19 cellular contexts compared by ENCODE assay signal in genomic region chr13:73732350-73732749, GRCh38.
A peak's percentile ranks its signal among the peaks of the same experiment; 100 is the strongest.
DNase-seq lines count a peak whose midpoint lies in the region; ATAC-seq, FAIRE-seq and TF ChIP-seq lines count a peak whose summit lies in the region.
"Had no signal": no experiment of that assay in that cellular context is flagged by ENCODE, and none has a peak within 500 bp of the region (broad histone marks: within the 10 kb centered on the region; RNA-seq: fewer than 3 reads in every experiment).

No MANE protein-coding gene starts in this region.

- no peak overlapping the region for H3K4me2 ChIP-seq in IMR-90 (ENCODE audit: low read depth, low read length)
- no peak overlapping the region for H3K4me2 ChIP-seq in H1 (ENCODE audit: insufficient read depth in 1 of 2, low read depth in 2 of 2, low read length in 2 of 2)
- H3K4me2 ChIP-seq in neural progenitor cell, result no peak overlapping the region

- TF ChIP-seq CTCF in IMR-90 (conservative IDR thresholded peaks at IDR 0.05; ENCODE audit: low read depth, low read length) (no peak), H1 (IDR thresholded peaks at IDR 0.05; ENCODE audit: control extremely low read depth in 1 of 3, insufficient read depth in 1 of 3, low read depth in 1 of 3, low read length in 3 of 3) (no peak), neural progenitor cell (IDR thresholded peaks at IDR 0.05) (no peak)

- dilution Hi-C loops in IMR-90 (cut with HindIII; ENCODE audit: low sequenced_read_pairs, unreplicated experiment), result no loop called here

- H4K5ac ChIP-seq in IMR-90 (ENCODE audit: low read depth, low read length), result no peak overlapping the region
- no peak overlapping the region for H4K5ac ChIP-seq in H1 (ENCODE audit: insufficient read length, low read depth, low read length)

- intact Hi-C loops in CD4-positive, alpha-beta memory T cell (cut with micrococcal nuclease), result no loop called here
- intact Hi-C loops in IMR-90 (cut with micrococcal nuclease), result no loop called here
- intact Hi-C loops in activated CD4-positive, alpha-beta T cell treated with anti-CD3 and anti-CD28 coated beads, Interleukin-2, amount 10 ng/mL, durations not matched to agents 24 days and 14 days (cut with micrococcal nuclease), result no loop called here

- no peak for TF ChIP-seq POLR2A in IMR-90 (IDR thresholded peaks at IDR 0.05; ENCODE audit: low read depth, low read length)
- TF ChIP-seq POLR2A in H1 (IDR thresholded peaks at IDR 0.05; ENCODE audit: control extremely low read depth in 1 of 2, low read depth in 2 of 2, low read length in 2 of 2), result no peak

- no peaks in the 10 kb centered on the region for H3K27me3 ChIP-seq in CD4-positive, alpha-beta memory T cell (ENCODE audit: insufficient read depth, low read length)
- H3K27me3 ChIP-seq in IMR-90 (ENCODE audit: control insufficient read depth, insufficient read depth, low read length) (no peaks in the 10 kb centered on the region), H1 (replicated peaks in 1 of 4; ENCODE audit: control insufficient read depth in 3 of 4, extremely low read depth in 1 of 4, insufficient read depth in 3 of 4, low read length in 3 of 4) (no peaks in the 10 kb centered on the region; a peak in 1 of 7 replicates), neural progenitor cell (no peaks in the 10 kb centered on the region)

- no peaks in the 10 kb centered on the region for H3K36me3 ChIP-seq in CD4-positive, alpha-beta memory T cell (ENCODE audit: insufficient read depth, low read length)
- H3K36me3 ChIP-seq in IMR-90 (ENCODE audit: control insufficient read depth, insufficient read depth, low read length) (no peaks in the 10 kb centered on the region; the same call in 1 of the 2 replicates), H1 (ENCODE audit: control insufficient read depth in 2 of 4, insufficient read depth in 4 of 4, low read length in 3 of 4) (no peaks in the 10 kb centered on the region), neural progenitor cell (no peaks in the 10 kb centered on the region)

- H4K8ac ChIP-seq in IMR-90 (ENCODE audit: low read depth in 2 of 2, low read length in 2 of 2), result no peak overlapping the region
- H4K8ac ChIP-seq in H1 (ENCODE audit: extremely low read depth, insufficient read depth, low read length), result no peak overlapping the region; the same call in 1 of the 2 replicates

- H3K36me3 Mint-ChIP-seq in CD4-positive, alpha-beta memory T cell, result peaks cover 41 to 54% of the 10 kb centered on the region in 2 donors
- H3K36me3 Mint-ChIP-seq in neural progenitor cell, result no peaks in the 10 kb centered on the region
- H3K36me3 Mint-ChIP-seq in activated CD4-positive, alpha-beta T cell treated with anti-CD3 and anti-CD28 coated beads, Interleukin-2, amount 10 ng/mL, durations not matched to agents 24 days and 14 days (ENCODE audit: low read depth), result peaks cover 13% of the 10 kb centered on the region

- POLR2A ChIA-PET in CD4-positive, alpha-beta memory T cell (lab: Charles Lee; ENCODE audit: partially characterized antibody), result no interaction called here
- POLR2A ChIA-PET in IMR-90 (lab: Charles Lee; ENCODE audit: unreplicated experiment), result no interaction called here
- POLR2A ChIA-PET in H1 (lab: Charles Lee; ENCODE audit: partially characterized antibody), result interaction anchor here (1.6 kb wide), 1 partner anchor 9 kb away, joined by 4 read pairs; no protein-coding TSS in a partner anchor

- H3F3A ChIP-seq in neural progenitor cell (ENCODE audit: low read depth), result no peaks in the 10 kb centered on the region

- H3K27ac Mint-ChIP-seq in CD4-positive, alpha-beta memory T cell, result peak overlapping the region in 6 of 7 donors; percentile 25 to 94 (median 60)
- peak overlapping the region; percentile 4 for H3K27ac Mint-ChIP-seq in neural progenitor cell
- H3K27ac Mint-ChIP-seq in activated CD4-positive, alpha-beta T cell treated with anti-CD3 and anti-CD28 coated beads, Interleukin-2, amount 10 ng/mL, durations not matched to agents 24 days and 14 days, result no peak overlapping the region

- H2BK12ac ChIP-seq in H1 (ENCODE audit: low read depth, low read length), result peak overlapping the region; percentile 75; the same call in 1 of the 2 replicates

- no peaks in the 10 kb centered on the region for H3K4me1 ChIP-seq in CD4-positive, alpha-beta memory T cell (ENCODE audit: insufficient read depth, low read length)
- H3K4me1 ChIP-seq in IMR-90 (ENCODE audit: control insufficient read depth, insufficient read depth, low read length), result peaks cover 4% of the 10 kb centered on the region; the same call in 1 of the 2 replicates
- peaks cover 0 to 9% (median 1%) of the 10 kb centered on the region in 4 experiments; a peak in 2 of 7 replicates for H3K4me1 ChIP-seq in H1 (replicated peaks in 1 of 4; ENCODE audit: control insufficient read depth in 3 of 4, insufficient read depth in 4 of 4, low read length in 3 of 4)
- H3K4me1 ChIP-seq in neural progenitor cell, result peaks cover 8% of the 10 kb centered on the region

- DNase-seq in CD4-positive, alpha-beta memory T cell, result no peak
- DNase-seq in IMR-90, result no peak
- DNase-seq in H1 (ENCODE audit: low read depth in 1 of 2, low spot score in 2 of 2), result no peak
- DNase-seq in neural progenitor cell (ENCODE audit: low spot score), result no peak
- DNase-seq in NCI-H748 treated with DMSO at 0.1 percent for 48 hours (lab: John Stamatoyannopoulos, UW), result no peak
- no peak for DNase-seq in activated CD4-positive, alpha-beta T cell treated with anti-CD3 and anti-CD28 coated beads, Interleukin-2, amount 10 ng/mL, durations not matched to agents 24 days and 14 days
- DNase-seq: C1 segment of cervical spinal cord, KBM-7, MM.1S, NCI-H2029, NCI-H446, NCI-H526, SHP77 had no signal

- H2AK5ac ChIP-seq in IMR-90 (ENCODE audit: low read depth, low read length) (no peak overlapping the region), H1 (ENCODE audit: low read depth, low read length) (no peak overlapping the region)

- H3K23ac ChIP-seq in IMR-90 (ENCODE audit: low read depth, low read length) (no peak overlapping the region), H1 (ENCODE audit: insufficient read length) (no peak overlapping the region)

- no peak overlapping the region for H3K18ac ChIP-seq in IMR-90 (ENCODE audit: low read depth, low read length)
- no peak overlapping the region for H3K18ac ChIP-seq in H1 (ENCODE audit: extremely low read depth, low read length)

- H3K4ac ChIP-seq in IMR-90 (ENCODE audit: low read depth, low read length) (no peak overlapping the region), H1 (replicated peaks; ENCODE audit: insufficient read length, low read depth, low read length) (no peak overlapping the region)

- H3K9ac ChIP-seq in IMR-90 (ENCODE audit: low read depth, low read length) (no peak overlapping the region), H1 (replicated peaks in 1 of 4; ENCODE audit: extremely low read depth in 1 of 4, low read depth in 3 of 4, low read length in 3 of 4) (no peak overlapping the region), neural progenitor cell (no peak overlapping the region)

- no peak overlapping the region for H3K27ac ChIP-seq in CD4-positive, alpha-beta memory T cell (ENCODE audit: low read depth, low read length)
- H3K27ac ChIP-seq in IMR-90 (ENCODE audit: insufficient read depth, low read length), result no peak overlapping the region
- no peak overlapping the region for H3K27ac ChIP-seq in H1 (ENCODE audit: low read depth, low read length)
- H3K27ac ChIP-seq in neural progenitor cell, result no peak overlapping the region
- H3K27ac ChIP-seq: RWPE1 had no signal

- no peaks in the 10 kb centered on the region for H3K23me2 ChIP-seq in H1 (ENCODE audit: low read depth, low read length)

- H3K9me3 ChIP-seq in CD4-positive, alpha-beta memory T cell (ENCODE audit: control insufficient read depth in 1 of 2, low read length in 2 of 2), result no peaks in the 10 kb centered on the region
- H3K9me3 ChIP-seq in IMR-90 (ENCODE audit: control insufficient read depth, insufficient read depth, low read length), result no peaks in the 10 kb centered on the region
- no peaks in the 10 kb centered on the region for H3K9me3 ChIP-seq in H1 (ENCODE audit: insufficient read depth in 2 of 2, low read depth in 1 of 2, low read length in 1 of 2)
- no peaks in the 10 kb centered on the region for H3K9me3 ChIP-seq in neural progenitor cell (ENCODE audit: low read depth)

- H3K79me2 ChIP-seq in H1 (ENCODE audit: control insufficient read depth in 1 of 2, insufficient read depth in 2 of 2, low read length in 2 of 2) (no peaks in the 10 kb centered on the region), neural progenitor cell (ENCODE audit: low read depth) (no peaks in the 10 kb centered on the region)

- H3K79me1 ChIP-seq in IMR-90 (ENCODE audit: low read depth in 1 of 2, low read length in 2 of 2) (peaks cover 2 to 10% of the 10 kb centered on the region in 2 experiments; a peak in 2 of 4 replicates), H1 (ENCODE audit: low read depth, low read length) (no peaks in the 10 kb centered on the region)

- no peak for TF ChIP-seq RAD21 in IMR-90 (IDR thresholded peaks at IDR 0.05; ENCODE audit: low read length)
- TF ChIP-seq RAD21 in H1 (IDR thresholded peaks at IDR 0.05 in 1 of 2, conservative IDR thresholded peaks at IDR 0.05 in 1 of 2; ENCODE audit: low read depth in 2 of 2, low read length in 2 of 2), result no peak

- no peaks in the 10 kb centered on the region for H4K20me1 ChIP-seq in IMR-90 (ENCODE audit: insufficient read depth, low read length)
- no peaks in the 10 kb centered on the region for H4K20me1 ChIP-seq in H1 (replicated peaks in 1 of 2; ENCODE audit: control insufficient read depth in 1 of 2, insufficient read depth in 2 of 2, low read length in 2 of 2)
- H4K20me1 ChIP-seq in neural progenitor cell (ENCODE audit: low read depth), result no peaks in the 10 kb centered on the region

- 100% methylated on average over 1 of the region's 2 CpGs; no CpG with 5 or more reads in 1 of the 2 experiments for WGBS in IMR-90 (ENCODE audit: extremely low coverage in 2 of 2, insufficient read length in 1 of 2), 2 experiments
- 95% methylated on average over 2 of the region's 2 CpGs; no CpG with 5 or more reads in 1 of the 2 experiments for WGBS in H1 (ENCODE audit: extremely low coverage in 1 of 2, insufficient coverage in 1 of 2, insufficient read length in 1 of 2, insufficient replicate concordance in 2 of 2, low coverage in 1 of 2, low lambda C conversion rate in 2 of 2, missing lambda C conversion rate in 1 of 2), 2 experiments

- H3K9me3 Mint-ChIP-seq in CD4-positive, alpha-beta memory T cell, result no peaks in the 10 kb centered on the region
- no peaks in the 10 kb centered on the region for H3K9me3 Mint-ChIP-seq in neural progenitor cell
- H3K9me3 Mint-ChIP-seq in activated CD4-positive, alpha-beta T cell treated with anti-CD3 and anti-CD28 coated beads, Interleukin-2, amount 10 ng/mL, durations not matched to agents 24 days and 14 days, result no peaks in the 10 kb centered on the region

- CTCF ChIA-PET in CD4-positive, alpha-beta memory T cell (lab: Charles Lee; ENCODE audit: partially characterized antibody), result interaction anchor here (1.6 kb wide), 1 partner anchor 9 kb away, joined by 7 read pairs; no protein-coding TSS in a partner anchor
- CTCF ChIA-PET in IMR-90 (lab: Yijun Ruan, JAX) (interaction anchor here (0.6 to 2.7 kb wide), 2 partner anchors 9 to 1207 kb away, joined by 3 to 14 read pairs; no protein-coding TSS in a partner anchor), H1 (lab: Charles Lee; ENCODE audit: partially characterized antibody) (interaction anchor here (0.6 to 1.2 kb wide), 3 partner anchors 9 to 278 kb away, joined by 3 to 4 read pairs (median 4); no protein-coding TSS in a partner anchor)

- no peak overlapping the region for H3K56ac ChIP-seq in IMR-90 (ENCODE audit: extremely low read depth, insufficient read depth, low read length)
- no peak overlapping the region for H3K56ac ChIP-seq in H1 (replicated peaks; ENCODE audit: insufficient read length, low read depth, low read length)

- H2AK9ac ChIP-seq in IMR-90 (replicated peaks; ENCODE audit: low read depth, low read length, poor library complexity), result no peak overlapping the region

- H3K4me3 Mint-ChIP-seq in CD4-positive, alpha-beta memory T cell, result no peak overlapping the region
- H3K4me3 Mint-ChIP-seq in neural progenitor cell, result no peak overlapping the region
- H3K4me3 Mint-ChIP-seq in activated CD4-positive, alpha-beta T cell treated with anti-CD3 and anti-CD28 coated beads, Interleukin-2, amount 10 ng/mL, durations not matched to agents 24 days and 14 days, result no peak overlapping the region

- peaks cover 33 to 46% (median 43%) of the 10 kb centered on the region in 4 donors for H3K4me1 Mint-ChIP-seq in CD4-positive, alpha-beta memory T cell
- H3K4me1 Mint-ChIP-seq in neural progenitor cell, result peaks cover 10% of the 10 kb centered on the region
- H3K4me1 Mint-ChIP-seq in activated CD4-positive, alpha-beta T cell treated with anti-CD3 and anti-CD28 coated beads, Interleukin-2, amount 10 ng/mL, durations not matched to agents 24 days and 14 days, result no peaks in the 10 kb centered on the region

- no peak overlapping the region for H2AFZ ChIP-seq in IMR-90 (replicated peaks; ENCODE audit: low read length, poor library complexity)
- no peak overlapping the region for H2AFZ ChIP-seq in H1 (ENCODE audit: low read length)
- H2AFZ ChIP-seq in neural progenitor cell (replicated peaks), result no peak overlapping the region

- in situ Hi-C loops in IMR-90 (cut with MboI; ENCODE audit: low sequenced_read_pairs), result no loop called here

- BruUV-seq in IMR-90 (replicated peaks; lab: Mats Ljungman, UMichigan), result no TSS peak

- H4K91ac ChIP-seq in IMR-90 (ENCODE audit: insufficient read depth, low read depth, low read length) (no peak overlapping the region), H1 (replicated peaks; ENCODE audit: insufficient read length, low read length) (no peak overlapping the region)

- peak overlapping the region; percentile 26; the same call in 1 of the 3 replicates for H2BK15ac ChIP-seq in IMR-90 (ENCODE audit: low read depth, low read length)
- H2BK15ac ChIP-seq in H1 (ENCODE audit: low read length), result no peak overlapping the region

- no peak overlapping the region for H3K4me3 ChIP-seq in CD4-positive, alpha-beta memory T cell (ENCODE audit: low read length in 2 of 2)
- no peak overlapping the region for H3K4me3 ChIP-seq in IMR-90 (ENCODE audit: insufficient read depth, low read depth, low read length)
- H3K4me3 ChIP-seq in H1 (ENCODE audit: extremely low read depth in 1 of 4, insufficient read depth in 2 of 4, low read depth in 3 of 4, low read length in 4 of 4), result no peak overlapping the region
- H3K4me3 ChIP-seq in neural progenitor cell, result no peak overlapping the region

- no peaks in the 10 kb centered on the region for H3K27me3 Mint-ChIP-seq in CD4-positive, alpha-beta memory T cell
- H3K27me3 Mint-ChIP-seq in neural progenitor cell (ENCODE audit: insufficient read depth, low read depth), result no peaks in the 10 kb centered on the region
- no peaks in the 10 kb centered on the region for H3K27me3 Mint-ChIP-seq in activated CD4-positive, alpha-beta T cell treated with anti-CD3 and anti-CD28 coated beads, Interleukin-2, amount 10 ng/mL, durations not matched to agents 24 days and 14 days

- H2BK20ac ChIP-seq in IMR-90 (ENCODE audit: low read depth, low read length) (no peak overlapping the region), H1 (ENCODE audit: low read length) (no peak overlapping the region)

- H3K14ac ChIP-seq in IMR-90 (replicated peaks; ENCODE audit: low read depth, low read length), result no peak overlapping the region
- H3K14ac ChIP-seq in H1 (ENCODE audit: insufficient read length), result no peak overlapping the region

- H3K9me1 ChIP-seq in IMR-90 (ENCODE audit: insufficient read depth, low read length), result peaks cover 5% of the 10 kb centered on the region; the same call in 1 of the 2 replicates

- no peak overlapping the region for H2BK120ac ChIP-seq in IMR-90 (ENCODE audit: low read depth, low read length)
- H2BK120ac ChIP-seq in H1 (replicated peaks; ENCODE audit: low read depth, low read length), result peak overlapping the region; percentile 38

- no peak for ATAC-seq in IMR-90 (ENCODE audit: low read depth)
- ATAC-seq in HG03139 (IDR thresholded peaks at IDR 0.05; ENCODE audit: unreplicated experiment), result no peak
- ATAC-seq: Panc1 had no signal

- TF ChIP-seq EP300 in H1 (IDR thresholded peaks at IDR 0.05; ENCODE audit: borderline replicate concordance in 1 of 2, low read depth in 2 of 2, low read length in 2 of 2), result no peak

- no peak for FAIRE-seq in H1 (lab: Jason Lieb, UNC)
- FAIRE-seq: D721Med, GM18507, H54 had no signal

- H2BK5ac ChIP-seq in IMR-90 (ENCODE audit: low read depth, low read length, poor library complexity, severe bottlenecking) (no peak overlapping the region), H1 (ENCODE audit: low read depth, low read length) (no peak overlapping the region)
